In genomic region chr12:7829737-7830136, GRCh38 we compare ENCODE assay signal across 13 cellular contexts. TPM values are rescaled to one million over a fixed set of nuclear protein-coding genes. Genes with fewer than 3 reads are reported as not detected.
DNase-seq lines count a peak whose midpoint lies in the region; ATAC-seq, FAIRE-seq and TF ChIP-seq lines count a peak whose summit lies in the region.
"Not testable (repeated sequence)": the region's sequence is repeated elsewhere in the genome, so short reads cannot be mapped to it uniquely, and the experiment has no call there.
"Had no signal": no experiment of that assay in that cellular context is flagged by ENCODE, and none has a peak within 500 bp of the region (broad histone marks: within the 10 kb centered on the region; RNA-seq: fewer than 3 reads in every experiment).

No MANE protein-coding gene starts in this region.

- H3K4me3 ChIP-seq in A549; IMR-90 (ENCODE audit: insufficient read depth, low read depth, low read length); trophoblast cell (ENCODE audit: low read depth, low read length): not testable (repeated sequence)

- H2BK5ac ChIP-seq in IMR-90 (ENCODE audit: low read depth, low read length, poor library complexity, severe bottlenecking), result not testable (repeated sequence)
- peak overlapping the region; percentile 14 for H2BK5ac ChIP-seq in trophoblast cell (ENCODE audit: low read depth, low read length, poor library complexity)

- DNase-seq in A549 (ENCODE audit: low read depth in 1 of 2, low spot score in 1 of 2); IMR-90; left lobe of liver (ENCODE audit: low spot score); trophoblast cell; type B pancreatic cell (ENCODE audit: extremely low spot score, unreplicated experiment): not testable (repeated sequence)

- H3K9me1 ChIP-seq in IMR-90 (ENCODE audit: insufficient read depth, low read length), result not testable (repeated sequence)

- not testable (repeated sequence) for H3K27me3 Mint-ChIP-seq in type B pancreatic cell

- not testable (repeated sequence) for H3K4me3 Mint-ChIP-seq in type B pancreatic cell

- TF ChIP-seq POLR2A in A549 (IDR thresholded peaks at IDR 0.05; ENCODE audit: low read length); IMR-90 (IDR thresholded peaks at IDR 0.05; ENCODE audit: low read depth, low read length): not testable (repeated sequence)

- CTCF ChIA-PET in A549 (lab: Yijun Ruan, JAX); IMR-90 (lab: Yijun Ruan, JAX): not testable (repeated sequence)

- TF ChIP-seq CTCF in A549 (IDR thresholded peaks at IDR 0.05); IMR-90 (conservative IDR thresholded peaks at IDR 0.05; ENCODE audit: low read depth, low read length); type B pancreatic cell (conservative IDR thresholded peaks at IDR 0.05): not testable (repeated sequence)

- H3K79me1 ChIP-seq in IMR-90 (ENCODE audit: low read depth in 1 of 2, low read length in 2 of 2), result not testable (repeated sequence)
- H3K79me1 ChIP-seq in trophoblast cell (ENCODE audit: low read length), result peaks cover 29% of the 10 kb centered on the region

- not testable (repeated sequence) for H2AK5ac ChIP-seq in IMR-90 (ENCODE audit: low read depth, low read length); trophoblast cell (ENCODE audit: low read length)

- H3K36me3 Mint-ChIP-seq in type B pancreatic cell, result not testable (repeated sequence)

- not testable (repeated sequence) for H3K9ac ChIP-seq in IMR-90 (ENCODE audit: low read depth, low read length); trophoblast cell (ENCODE audit: low read length)

- ATAC-seq in A549; IMR-90 (ENCODE audit: low read depth): not testable (repeated sequence)
- peak; percentile 15 for ATAC-seq in left lobe of liver

- H3K4me1 ChIP-seq in A549; IMR-90 (ENCODE audit: control insufficient read depth, insufficient read depth, low read length): not testable (repeated sequence)
- peaks cover 13 to 23% of the 10 kb centered on the region in 2 experiments for H3K4me1 ChIP-seq in trophoblast cell (ENCODE audit: control insufficient read depth in 1 of 2, insufficient read depth in 2 of 2, low read length in 2 of 2)

- not testable (repeated sequence) for H4K91ac ChIP-seq in IMR-90 (ENCODE audit: insufficient read depth, low read depth, low read length)
- peak overlapping the region; percentile 78 for H4K91ac ChIP-seq in trophoblast cell (ENCODE audit: low read depth, low read length)

- H4K20me1 ChIP-seq in IMR-90 (ENCODE audit: insufficient read depth, low read length), result not testable (repeated sequence)

- not testable (repeated sequence) for H3K4ac ChIP-seq in IMR-90 (ENCODE audit: low read depth, low read length); trophoblast cell (ENCODE audit: low read depth, low read length)

- H3K27ac ChIP-seq in A549; IMR-90 (ENCODE audit: insufficient read depth, low read length); trophoblast cell (ENCODE audit: low read depth, low read length): not testable (repeated sequence)

- not testable (repeated sequence) for H2BK15ac ChIP-seq in IMR-90 (ENCODE audit: low read depth, low read length)

- TF ChIP-seq EP300 in A549 (IDR thresholded peaks at IDR 0.05), result not testable (repeated sequence)

- dilution Hi-C loops in IMR-90 (cut with HindIII; ENCODE audit: low sequenced_read_pairs, unreplicated experiment), result not testable (repeated sequence)

- H4K8ac ChIP-seq in IMR-90 (ENCODE audit: low read depth in 2 of 2, low read length in 2 of 2); trophoblast cell (ENCODE audit: low read depth, low read length): not testable (repeated sequence)

- not testable (repeated sequence) for H4K12ac ChIP-seq in trophoblast cell (ENCODE audit: low read depth, low read length)

- intact Hi-C loops in IMR-90 (cut with micrococcal nuclease), result not testable (repeated sequence)

- in situ Hi-C loops in IMR-90 (cut with MboI; ENCODE audit: low sequenced_read_pairs), result not testable (repeated sequence)

- H2BK20ac ChIP-seq in IMR-90 (ENCODE audit: low read depth, low read length), result not testable (repeated sequence)

- BruUV-seq in IMR-90 (replicated peaks; lab: Mats Ljungman, UMichigan), result not testable (repeated sequence)

- not testable (repeated sequence) for H2BK120ac ChIP-seq in IMR-90 (ENCODE audit: low read depth, low read length)
- H2BK120ac ChIP-seq in trophoblast cell (ENCODE audit: insufficient read depth, low read length, poor library complexity), result peak overlapping the region; percentile 38

- TF ChIP-seq RAD21 in A549 (conservative IDR thresholded peaks at IDR 0.05 in 1 of 2, IDR thresholded peaks at IDR 0.05 in 1 of 2); IMR-90 (IDR thresholded peaks at IDR 0.05; ENCODE audit: low read length): not testable (repeated sequence)

- H2AK9ac ChIP-seq in IMR-90 (replicated peaks; ENCODE audit: low read depth, low read length, poor library complexity), result not testable (repeated sequence)

- not testable (repeated sequence) for H3K79me2 ChIP-seq in trophoblast cell (ENCODE audit: control insufficient read depth, insufficient read depth, low read length, poor library complexity)

- not testable (repeated sequence) for FAIRE-seq in A549 (lab: Jason Lieb, UNC)

- not testable (repeated sequence) for H3K56ac ChIP-seq in IMR-90 (ENCODE audit: extremely low read depth, insufficient read depth, low read length)

- H3K36me3 ChIP-seq in IMR-90 (ENCODE audit: control insufficient read depth, insufficient read depth, low read length); trophoblast cell (ENCODE audit: control insufficient read depth in 1 of 2, insufficient read depth in 2 of 2, low read length in 2 of 2): not testable (repeated sequence)

- H3K4me2 ChIP-seq in A549; IMR-90 (ENCODE audit: low read depth, low read length); trophoblast cell (ENCODE audit: low read length): not testable (repeated sequence)

- WGBS in A549 (ENCODE audit: missing lambda C conversion rate), result 65% methylated on average over 4 of the region's 4 CpGs
- WGBS in IMR-90 (ENCODE audit: extremely low coverage in 2 of 2, insufficient read length in 1 of 2), 2 experiments, result 77% methylated on average over 2 of the region's 4 CpGs; no CpG with 5 or more reads in 1 of the 2 experiments
- no CpG with 5 or more reads among the region's 4 CpGs for WGBS in trophoblast cell (ENCODE audit: extremely low coverage, insufficient coverage, insufficient read length)

- not testable (repeated sequence) for H3K27me3 ChIP-seq in IMR-90 (ENCODE audit: control insufficient read depth, insufficient read depth, low read length); trophoblast cell (ENCODE audit: insufficient read depth, low read length)

- H2BK12ac ChIP-seq in trophoblast cell (ENCODE audit: low read length), result peak overlapping the region; percentile 65

- H3K14ac ChIP-seq in IMR-90 (replicated peaks; ENCODE audit: low read depth, low read length); trophoblast cell (ENCODE audit: low read length): not testable (repeated sequence)

- not testable (repeated sequence) for H3K4me1 Mint-ChIP-seq in type B pancreatic cell (ENCODE audit: unreplicated experiment)

- peak overlapping the region; percentile 49 for H3K27ac Mint-ChIP-seq in type B pancreatic cell

- H3K23ac ChIP-seq in IMR-90 (ENCODE audit: low read depth, low read length); trophoblast cell (ENCODE audit: low read length): not testable (repeated sequence)

- POLR2A ChIA-PET in A549 (lab: Yijun Ruan, JAX); IMR-90 (lab: Charles Lee; ENCODE audit: unreplicated experiment): not testable (repeated sequence)

- not testable (repeated sequence) for H3K9me3 ChIP-seq in A549; IMR-90 (ENCODE audit: control insufficient read depth, insufficient read depth, low read length); trophoblast cell (ENCODE audit: insufficient read depth, low read depth, low read length)

- not testable (repeated sequence) for H3K9me3 Mint-ChIP-seq in type B pancreatic cell

- H3K18ac ChIP-seq in IMR-90 (ENCODE audit: low read depth, low read length); trophoblast cell (ENCODE audit: low read length): not testable (repeated sequence)

- H2AFZ ChIP-seq in IMR-90 (replicated peaks; ENCODE audit: low read length, poor library complexity); trophoblast cell (ENCODE audit: insufficient read depth, low read length, poor library complexity): not testable (repeated sequence)

- H4K5ac ChIP-seq in IMR-90 (ENCODE audit: low read depth, low read length), result not testable (repeated sequence)

RNA-seq across cellular contexts. Expression of gene NANOG, which starts 40.5 kb away (rescaled TPM):
- polyA plus RNA-seq in A549 (2011; rRNA removed), result 0.05 TPM in 1 of 2 replicates, not detected in the other
- not detected in 2 replicates for polyA plus RNA-seq in A549 (2012; cell fraction: cytosol; rRNA removed)
- polyA plus RNA-seq in A549 (2012; cell fraction: nucleus; rRNA removed), result not detected in 2 replicates
- polyA plus RNA-seq in A549 (2017; fragmentation: RNase III; extraction: RNeasy Plus Mini Kit Qiagen cat#74134 plus additional on column Dnase treatment), result not detected in 3 replicates
- 0.05 TPM in 1 of 2 replicates, not detected in the other for polyA minus RNA-seq in A549 (2011; rRNA and poly(A)+ RNA removed)
- not detected in 2 replicates for total RNA-seq in IMR-90 (2012; rRNA removed)
- not detected in 2 replicates for polyA plus RNA-seq in IMR-90 (2012; rRNA removed)
- polyA plus RNA-seq in IMR-90 (2012; cell fraction: cytosol; rRNA removed), result not detected in 2 replicates
- 0.01 TPM in 1 of 2 replicates, not detected in the other for polyA plus RNA-seq in IMR-90 (2012; cell fraction: nucleus; rRNA removed; ENCODE audit: low replicate concordance)
- 0.70 TPM for total RNA-seq in left lobe of liver
- 0.04 and 0.05 TPM in 2 replicates for polyA plus RNA-seq in trophoblast cell (2013)
- not detected in 2 replicates for total RNA-seq in type B pancreatic cell (ENCODE audit: low replicate concordance)
- total RNA-seq: A172; A673; Calu3; CD4-positive, alpha-beta memory T cell; CD4-positive, CD25-positive, alpha-beta regulatory T cell; CD8-positive, alpha-beta memory T cell had no signal
- polyA plus RNA-seq: AG04450; CD14-positive monocyte; CD4-positive, alpha-beta memory T cell; CD4-positive, CD25-positive, alpha-beta regulatory T cell; CD8-positive, alpha-beta memory T cell had no signal

RNA-seq across cellular contexts. Expression of gene SLC2A14, which starts 43.0 kb away (rescaled TPM):
- polyA plus RNA-seq in A549 (2011; rRNA removed) (0.68 and 0.91 TPM in 2 replicates), A549 (2017; fragmentation: RNase III; extraction: RNeasy Plus Mini Kit Qiagen cat#74134 plus additional on column Dnase treatment) (0.16 to 0.30 TPM (median 0.25 TPM) in 3 replicates), IMR-90 (2012; rRNA removed) (0.05 and 0.07 TPM in 2 replicates)
- 0.03 and 0.05 TPM in 2 replicates for polyA plus RNA-seq in A549 (2012; cell fraction: cytosol; rRNA removed)
- 0.14 and 0.84 TPM in 2 replicates for polyA plus RNA-seq in A549 (2012; cell fraction: nucleus; rRNA removed)
- polyA minus RNA-seq in A549 (2011; rRNA and poly(A)+ RNA removed), result 0.17 and 0.92 TPM in 2 replicates
- total RNA-seq in IMR-90 (2012; rRNA removed) (under 0.01 TPM in 1 of 2 replicates, not detected in the other), left lobe of liver (95.3 TPM), type B pancreatic cell (ENCODE audit: low replicate concordance) (7.0 and 50.0 TPM in 2 replicates)
- 0.05 TPM in 1 of 2 replicates, not detected in the other for polyA plus RNA-seq in IMR-90 (2012; cell fraction: cytosol; rRNA removed)
- polyA plus RNA-seq in IMR-90 (2012; cell fraction: nucleus; rRNA removed; ENCODE audit: low replicate concordance), result 0.10 and 0.30 TPM in 2 replicates
- 17.6 TPM in 2 replicates for polyA plus RNA-seq in trophoblast cell (2013)
- total RNA-seq: A172, Calu3 had no signal
- polyA plus RNA-seq: CD4-positive, alpha-beta memory T cell; CD8-positive, alpha-beta memory T cell had no signal
